In genomic region chr11:83249972-83250593, GRCh38 we compare ENCODE assay signal across 8 cellular contexts. TPM values are rescaled to one million over a fixed set of nuclear protein-coding genes. Genes with fewer than 3 reads are reported as not detected.
DNase-seq lines count a peak whose midpoint lies in the region; ATAC-seq, FAIRE-seq and TF ChIP-seq lines count a peak whose summit lies in the region.

No MANE protein-coding gene starts in this region.

- CTCF ChIA-PET in PC-3 (lab: Charles Lee): interaction anchor here (0.5 to 1.2 kb wide), 7 partner anchors 32 to 471 kb away, joined by 3 to 7 read pairs (median 3); no protein-coding TSS in a partner anchor
- CTCF ChIA-PET in H1 (lab: Charles Lee; ENCODE audit: partially characterized antibody): interaction anchor here (0.6 to 4.6 kb wide), 61 partner anchors 8 to 574 kb away, joined by 3 to 69 read pairs (median 4); no protein-coding TSS in a partner anchor

- TF ChIP-seq EP300 in H1 (IDR thresholded peaks at IDR 0.05; ENCODE audit: borderline replicate concordance in 1 of 2, low read depth in 2 of 2, low read length in 2 of 2): no peak

- H4K5ac ChIP-seq in H1 (ENCODE audit: insufficient read length, low read depth, low read length): no peak overlapping the region

- no peak overlapping the region for H3K56ac ChIP-seq in H1 (replicated peaks; ENCODE audit: insufficient read length, low read depth, low read length)

- DNase-seq in DMS79 treated with DMSO at 0.1 percent for 48 hours (lab: John Stamatoyannopoulos, UW) (peak; percentile 29), DMS79 (lab: John Stamatoyannopoulos, UW) (no peak), PC-3 (peak; percentile 70), H1 (ENCODE audit: low read depth in 1 of 2, low spot score in 2 of 2) (no peak), midbrain (lab: John Stamatoyannopoulos, UW) (peak; percentile 53), epidermal melanocyte (ENCODE audit: insufficient read length, low spot score) (no peak)

- no peak overlapping the region for H2AK5ac ChIP-seq in H1 (ENCODE audit: low read depth, low read length)

- H2BK120ac ChIP-seq in H1 (replicated peaks; ENCODE audit: low read depth, low read length): no peak overlapping the region

- H3K36me3 ChIP-seq in PC-3 (ENCODE audit: low read depth, low read length) (no peaks in the 10 kb centered on the region), H1 (ENCODE audit: control insufficient read depth in 2 of 4, insufficient read depth in 4 of 4, low read length in 3 of 4) (no peaks in the 10 kb centered on the region)

- no peak overlapping the region for H2BK20ac ChIP-seq in H1 (ENCODE audit: low read length)

- no peak overlapping the region for H4K8ac ChIP-seq in H1 (ENCODE audit: extremely low read depth, insufficient read depth, low read length)

- no peaks in the 10 kb centered on the region for H3K79me2 ChIP-seq in PC-3 (ENCODE audit: low read length)
- no peaks in the 10 kb centered on the region for H3K79me2 ChIP-seq in H1 (ENCODE audit: control insufficient read depth in 1 of 2, insufficient read depth in 2 of 2, low read length in 2 of 2)

- H2AFZ ChIP-seq in PC-3 (ENCODE audit: low read length) (no peak overlapping the region), H1 (ENCODE audit: low read length) (no peak overlapping the region)

- TF ChIP-seq CTCF in PC-3 (conservative IDR thresholded peaks at IDR 0.05; ENCODE audit: low read depth, low read length) (peak; percentile 89), H1 (IDR thresholded peaks at IDR 0.05; ENCODE audit: control extremely low read depth in 1 of 3, insufficient read depth in 1 of 3, low read depth in 1 of 3, low read length in 3 of 3) (peak in 2 of 3 experiments; percentile 41 to 45; a peak in 2 of 4 replicates)

- H3K27ac ChIP-seq in PC-3 (ENCODE audit: low read length) (no peak overlapping the region), H1 (ENCODE audit: low read depth, low read length) (no peak overlapping the region)

- 67% methylated on average over 4 of the region's 4 CpGs; no CpG with 5 or more reads in 1 of the 2 experiments for WGBS in H1 (ENCODE audit: extremely low coverage in 1 of 2, insufficient coverage in 1 of 2, insufficient read length in 1 of 2, insufficient replicate concordance in 2 of 2, low coverage in 1 of 2, low lambda C conversion rate in 2 of 2, missing lambda C conversion rate in 1 of 2), 2 experiments

- no peak overlapping the region for H3K23ac ChIP-seq in H1 (ENCODE audit: insufficient read length)

- intact Hi-C loops in PC-3 (cut with micrococcal nuclease): loop anchor here (1.0 to 5.0 kb wide), 6 partner anchors 58 to 567 kb away; partner anchors contain the start of gene ANKRD42

- no peak overlapping the region for H2BK15ac ChIP-seq in H1 (ENCODE audit: low read length)

- H2BK5ac ChIP-seq in H1 (ENCODE audit: low read depth, low read length): no peak overlapping the region

- ATAC-seq in GM18870 (IDR thresholded peaks at IDR 0.05; ENCODE audit: unreplicated experiment) (peak; percentile 65), HG03159 (IDR thresholded peaks at IDR 0.05; ENCODE audit: unreplicated experiment) (peak; percentile 82), PC-3 (peak; percentile 89)

- TF ChIP-seq POLR2A in H1 (IDR thresholded peaks at IDR 0.05; ENCODE audit: control extremely low read depth in 1 of 2, low read depth in 2 of 2, low read length in 2 of 2): no peak

- H3K23me2 ChIP-seq in H1 (ENCODE audit: low read depth, low read length): no peaks in the 10 kb centered on the region; the same call in 1 of the 2 replicates

- FAIRE-seq in H1 (lab: Jason Lieb, UNC): no peak

- no peak overlapping the region for H3K14ac ChIP-seq in H1 (ENCODE audit: insufficient read length)

- POLR2A ChIA-PET in PC-3 (lab: Charles Lee; ENCODE audit: unreplicated experiment): no interaction called here
- POLR2A ChIA-PET in H1 (lab: Charles Lee; ENCODE audit: partially characterized antibody): interaction anchor here (0.6 kb wide), 1 partner anchor 349 kb away, joined by 5 read pairs; the partner anchor contains the start of gene DDIAS

- peak; percentile 49 to 61 for TF ChIP-seq RAD21 in H1 (IDR thresholded peaks at IDR 0.05 in 1 of 2, conservative IDR thresholded peaks at IDR 0.05 in 1 of 2; ENCODE audit: low read depth in 2 of 2, low read length in 2 of 2)

- H3K9me3 ChIP-seq in PC-3 (ENCODE audit: low read length) (no peaks in the 10 kb centered on the region), H1 (ENCODE audit: insufficient read depth in 2 of 2, low read depth in 1 of 2, low read length in 1 of 2) (no peaks in the 10 kb centered on the region)

- BruUV-seq in PC-3 (replicated peaks; lab: Mats Ljungman, UMichigan): no TSS peak

- no peaks in the 10 kb centered on the region for H3K9me2 ChIP-seq in PC-3 (replicated peaks; ENCODE audit: low read length)

- no peaks in the 10 kb centered on the region for H3K27me3 ChIP-seq in PC-3 (ENCODE audit: low read length)
- no peaks in the 10 kb centered on the region for H3K27me3 ChIP-seq in H1 (replicated peaks in 1 of 4; ENCODE audit: control insufficient read depth in 3 of 4, extremely low read depth in 1 of 4, insufficient read depth in 3 of 4, low read length in 3 of 4)

- no peak overlapping the region for H3K4ac ChIP-seq in H1 (replicated peaks; ENCODE audit: insufficient read length, low read depth, low read length)

- H3K4me1 ChIP-seq in PC-3 (ENCODE audit: insufficient read depth, low read length) (peaks cover 2% of the 10 kb centered on the region; the same call in 1 of the 2 replicates), H1 (replicated peaks in 1 of 4; ENCODE audit: control insufficient read depth in 3 of 4, insufficient read depth in 4 of 4, low read length in 3 of 4) (no peaks in the 10 kb centered on the region)

- H4K20me1 ChIP-seq in PC-3 (ENCODE audit: low read length): no peaks in the 10 kb centered on the region
- peaks cover 0 to 2% of the 10 kb centered on the region in 2 experiments for H4K20me1 ChIP-seq in H1 (replicated peaks in 1 of 2; ENCODE audit: control insufficient read depth in 1 of 2, insufficient read depth in 2 of 2, low read length in 2 of 2)

- no peaks in the 10 kb centered on the region for H3K79me1 ChIP-seq in H1 (ENCODE audit: low read depth, low read length)

- H3K18ac ChIP-seq in H1 (ENCODE audit: extremely low read depth, low read length): no peak overlapping the region

- no peak overlapping the region for H3K4me3 ChIP-seq in PC-3 (ENCODE audit: low read length)
- no peak overlapping the region for H3K4me3 ChIP-seq in H1 (ENCODE audit: extremely low read depth in 1 of 4, insufficient read depth in 2 of 4, low read depth in 3 of 4, low read length in 4 of 4)

- H3K4me2 ChIP-seq in PC-3 (ENCODE audit: low read length) (no peak overlapping the region), H1 (ENCODE audit: insufficient read depth in 1 of 2, low read depth in 2 of 2, low read length in 2 of 2) (no peak overlapping the region)

- H3F3A ChIP-seq in PC-3 (ENCODE audit: low read length, unreplicated experiment): no peaks in the 10 kb centered on the region

- no peak overlapping the region for H2BK12ac ChIP-seq in H1 (ENCODE audit: low read depth, low read length)

- H3K9ac ChIP-seq in PC-3 (ENCODE audit: low read length) (no peak overlapping the region), H1 (replicated peaks in 1 of 4; ENCODE audit: extremely low read depth in 1 of 4, low read depth in 3 of 4, low read length in 3 of 4) (no peak overlapping the region)

- no peak overlapping the region for H4K91ac ChIP-seq in H1 (replicated peaks; ENCODE audit: insufficient read length, low read length)

TF ChIP-seq in H1, 55 proteins besides CTCF, POLR2A, EP300 and RAD21 (continues in another document):
- TF ChIP-seq POLR2AphosphoS5 (IDR thresholded peaks at IDR 0.05; ENCODE audit: low read depth, low read length) (no peak), EZH2 (IDR thresholded peaks at IDR 0.05; ENCODE audit: low read depth, low read length, severe bottlenecking) (no peak), KDM4A (IDR thresholded peaks at IDR 0.05; ENCODE audit: low read depth, low read length, severe bottlenecking) (no peak), E2F6 (IDR thresholded peaks at IDR 0.05) (no peak), KDM5A (IDR thresholded peaks at IDR 0.05; ENCODE audit: low read length) (no peak), ASH2L (IDR thresholded peaks at IDR 0.05; ENCODE audit: low read length) (no peak)

RNA-seq across cellular contexts. Expression of gene CCDC90B, which starts 36.1 kb away (rescaled TPM):
- 59.4 and 70.8 TPM in 2 replicates for total RNA-seq in PC-3 (2014; rRNA removed)
- total RNA-seq in H1 (2021; fragmentation: NEBNext Ultra II Directional; extraction: Animal tissue kit (Norgen Biotek cat#: 25700)): 47.0 and 54.5 TPM in 2 replicates
- 18.9 and 21.8 TPM in 2 replicates for polyA plus RNA-seq in H1 (2011; rRNA removed)
- 35.3 TPM for polyA plus RNA-seq in H1 (2011; cell fraction: cytosol; rRNA removed)
- 36.5 TPM for polyA plus RNA-seq in H1 (2011; cell fraction: nucleus; rRNA removed)
- 31.7 to 36.1 TPM (median 34.8 TPM) in 4 replicates for polyA plus RNA-seq in H1 (2012, experiment 1 of 2)
- polyA plus RNA-seq in H1 (2012, experiment 2 of 2): 11.8 TPM
- 51.5 TPM for polyA plus RNA-seq in H1 (2013, experiment 1 of 2)
- polyA plus RNA-seq in H1 (2013, experiment 2 of 2): 50.7 TPM
- 19.9 and 22.8 TPM in 2 replicates for polyA minus RNA-seq in H1 (2011; rRNA and poly(A)+ RNA removed)
- 30.6 TPM for polyA minus RNA-seq in H1 (2011; cell fraction: cytosol; rRNA and poly(A)+ RNA removed)
- polyA minus RNA-seq in H1 (2011; cell fraction: nucleus; rRNA and poly(A)+ RNA removed): 52.1 TPM

RNA-seq across cellular contexts. Expression of gene ANKRD42, which starts 56.6 kb away (rescaled TPM):
- 6.6 and 11.2 TPM in 2 replicates for total RNA-seq in PC-3 (2014; rRNA removed)
- total RNA-seq in H1 (2021; fragmentation: NEBNext Ultra II Directional; extraction: Animal tissue kit (Norgen Biotek cat#: 25700)): 5.5 and 5.6 TPM in 2 replicates
- 1.4 and 2.0 TPM in 2 replicates for polyA plus RNA-seq in H1 (2011; rRNA removed)
- polyA plus RNA-seq in H1 (2011; cell fraction: cytosol; rRNA removed): 2.9 TPM
- 1.1 TPM for polyA plus RNA-seq in H1 (2011; cell fraction: nucleus; rRNA removed)
- polyA plus RNA-seq in H1 (2012, experiment 1 of 2): 2.9 to 4.5 TPM (median 3.7 TPM) in 4 replicates
- 0.85 TPM for polyA plus RNA-seq in H1 (2012, experiment 2 of 2)
- 3.0 TPM for polyA plus RNA-seq in H1 (2013, experiment 1 of 2)
- polyA plus RNA-seq in H1 (2013, experiment 2 of 2): 2.7 TPM
- polyA minus RNA-seq in H1 (2011; rRNA and poly(A)+ RNA removed): 4.0 and 4.7 TPM in 2 replicates
- 2.4 TPM for polyA minus RNA-seq in H1 (2011; cell fraction: cytosol; rRNA and poly(A)+ RNA removed)
- 2.3 TPM for polyA minus RNA-seq in H1 (2011; cell fraction: nucleus; rRNA and poly(A)+ RNA removed)

Comparison
In these comparisons a context has a peak if more than half of its experiments do, and no peak if none do; other contexts are left out.
1. DNase-seq: peak in DMS79 treated with DMSO at 0.1 percent for 48 hours (single experiment), PC-3 (single experiment) and midbrain (single experiment); none in DMS79 (single experiment), H1 (0 of 2) and epidermal melanocyte (single experiment).
2. Peak in every context shown above with its lines, with median percentiles within 50 percentile points of each other: ATAC-seq.